14 cellular contexts compared by ENCODE assay signal in genomic region chr10:48253970-48254657, GRCh38. TPM values are rescaled to one million over a fixed set of nuclear protein-coding genes. Genes with fewer than 3 reads are reported as not detected.
DNase-seq lines count a peak whose midpoint lies in the region; ATAC-seq and TF ChIP-seq lines count a peak whose summit lies in the region.
"Had no signal": no experiment of that assay in that cellular context is flagged by ENCODE, and none has a peak within 500 bp of the region (broad histone marks: within the 10 kb centered on the region; RNA-seq: fewer than 3 reads in every experiment).

No MANE protein-coding gene starts in this region.

- H3K27ac Mint-ChIP-seq in activated T-cell treated with anti-CD3 and anti-CD28 coated beads, Interleukin-2, amount 50 U/mL, for 24 hours: no peak overlapping the region
- H3K27ac Mint-ChIP-seq: activated CD4-positive, alpha-beta T cell treated with anti-CD3 and anti-CD28 coated beads for 36 hours; activated naive CD4-positive, alpha-beta T cell treated with anti-CD3 and anti-CD28 coated beads for 36 hours; naive B cell had no signal

- no peaks in the 10 kb centered on the region for H3K27me3 ChIP-seq in mammary epithelial cell (ENCODE audit: insufficient read depth, low read length)
- H3K27me3 ChIP-seq in H7 (ENCODE audit: control insufficient read depth, insufficient read depth, low read length): no peaks in the 10 kb centered on the region

- BruUV-seq in mammary epithelial cell (replicated peaks; lab: Mats Ljungman, UMichigan): no TSS peak

- H3K27ac ChIP-seq in mammary epithelial cell (ENCODE audit: insufficient read depth, low read depth, low read length): peak overlapping the region; percentile 42

- CTCF ChIA-PET in mammary epithelial cell (lab: Charles Lee; ENCODE audit: low non-redundant PET): no interaction called here

- H3K4me1 ChIP-seq in mammary epithelial cell (ENCODE audit: insufficient read depth, low read length): peaks cover 41% of the 10 kb centered on the region

- dilution Hi-C loops in mammary epithelial cell (cut with HindIII; ENCODE audit: low sequenced_read_pairs): no loop called here

- H3K36me3 Mint-ChIP-seq in activated T-cell treated with anti-CD3 and anti-CD28 coated beads, Interleukin-2, amount 50 U/mL, for 24 hours (ENCODE audit: low read depth): no peaks in the 10 kb centered on the region
- H3K36me3 Mint-ChIP-seq: naive B cell had no signal

- H3K27me3 Mint-ChIP-seq in activated T-cell treated with anti-CD3 and anti-CD28 coated beads, Interleukin-2, amount 50 U/mL, for 24 hours: peaks cover 10% of the 10 kb centered on the region
- H3K27me3 Mint-ChIP-seq: activated CD4-positive, alpha-beta T cell treated with anti-CD3 and anti-CD28 coated beads for 36 hours had no signal

- H2AFZ ChIP-seq in mammary epithelial cell (ENCODE audit: low read depth, low read length): no peak overlapping the region

- intact Hi-C loops in mammary epithelial cell (cut with micrococcal nuclease): loop anchor here (2.0 to 5.0 kb wide), 2 partner anchors 35 to 37 kb away; no protein-coding TSS in a partner anchor

- H3K79me2 ChIP-seq in mammary epithelial cell (ENCODE audit: insufficient read depth, low read length): no peaks in the 10 kb centered on the region

- no peak overlapping the region for H3K4me3 Mint-ChIP-seq in activated T-cell treated with anti-CD3 and anti-CD28 coated beads, Interleukin-2, amount 50 U/mL, for 24 hours
- H3K4me3 Mint-ChIP-seq: activated CD4-positive, alpha-beta T cell treated with anti-CD3 and anti-CD28 coated beads for 36 hours; activated naive CD4-positive, alpha-beta T cell treated with anti-CD3 and anti-CD28 coated beads for 36 hours; naive B cell had no signal

- no peaks in the 10 kb centered on the region for H3K4me1 Mint-ChIP-seq in activated T-cell treated with anti-CD3 and anti-CD28 coated beads, Interleukin-2, amount 50 U/mL, for 24 hours (ENCODE audit: low read depth)
- H3K4me1 Mint-ChIP-seq: activated CD4-positive, alpha-beta T cell treated with anti-CD3 and anti-CD28 coated beads for 36 hours; naive B cell had no signal

- 24% methylated on average over 8 of the region's 9 CpGs for WGBS in mammary epithelial cell (ENCODE audit: low coverage, missing lambda C conversion rate)

- no peaks in the 10 kb centered on the region for H4K20me1 ChIP-seq in mammary epithelial cell (ENCODE audit: insufficient read depth, low read length)

- H3K36me3 ChIP-seq in mammary epithelial cell (ENCODE audit: insufficient read depth, low read length) (no peaks in the 10 kb centered on the region), H7 (replicated peaks; ENCODE audit: control insufficient read depth, insufficient read depth, low read length) (no peaks in the 10 kb centered on the region)

- H3K9me3 ChIP-seq in mammary epithelial cell (replicated peaks; ENCODE audit: insufficient read depth, low read length): no peaks in the 10 kb centered on the region

- DNase-seq in ACHN: peak; percentile 94
- peak; percentile 75 for DNase-seq in HPDE6-E6E7 (ENCODE audit: extremely low spot score)
- DNase-seq in mammary epithelial cell: peak; percentile 97
- peak; percentile 77 for DNase-seq in iris pigment epithelial cell (ENCODE audit: low read depth)
- no peak for DNase-seq in H7
- DNase-seq in activated T-cell treated with anti-CD3 and anti-CD28 coated beads, Interleukin-2, amount 50 U/mL, for 24 hours: no peak
- DNase-seq: activated CD4-positive, alpha-beta T cell treated with anti-CD3 and anti-CD28 coated beads for 36 hours; activated naive CD4-positive, alpha-beta T cell treated with anti-CD3 and anti-CD28 coated beads for 36 hours; naive B cell; NCI-H2227 treated with DMSO at 0.1 percent for 48 hours; SHP77 treated with DMSO at 0.1 percent for 48 hours had no signal

- H3K4me2 ChIP-seq in mammary epithelial cell (ENCODE audit: insufficient read depth, low read depth, low read length): peak overlapping the region; percentile 58

- no peak for TF ChIP-seq CTCF in mammary epithelial cell (conservative IDR thresholded peaks at IDR 0.05 in 1 of 2, IDR thresholded peaks at IDR 0.05 in 1 of 2; ENCODE audit: extremely low read depth in 1 of 2, insufficient read depth in 1 of 2, low read depth in 1 of 2, low read length in 2 of 2)

- H3K9ac ChIP-seq in mammary epithelial cell (ENCODE audit: insufficient read depth, low read length): no peak overlapping the region

- ATAC-seq in GM19351 (IDR thresholded peaks at IDR 0.05; ENCODE audit: unreplicated experiment): no peak
- no peak for ATAC-seq in HG03520 (IDR thresholded peaks at IDR 0.05; ENCODE audit: unreplicated experiment)
- ATAC-seq: activated CD4-positive, alpha-beta T cell treated with anti-CD3 and anti-CD28 coated beads for 36 hours had no signal

- in situ Hi-C loops in ACHN (cut with HindIII; ENCODE audit: low pct_ligation_motif_present, low pct_unique_long_range_greater_than_20kb, low sequenced_read_pairs): no loop called here
- in situ Hi-C loops in mammary epithelial cell (cut with MboI; ENCODE audit: low sequenced_read_pairs in 2 of 2): no loop called here

- H3K4me3 ChIP-seq in mammary epithelial cell (replicated peaks in 1 of 3; ENCODE audit: insufficient read depth in 1 of 3, low read depth in 2 of 3, low read length in 3 of 3) (no peak overlapping the region), H7 (ENCODE audit: insufficient read depth, low read depth, low read length) (no peak overlapping the region)

- H3K9me3 Mint-ChIP-seq in activated T-cell treated with anti-CD3 and anti-CD28 coated beads, Interleukin-2, amount 50 U/mL, for 24 hours: no peaks in the 10 kb centered on the region
- H3K9me3 Mint-ChIP-seq: activated naive CD4-positive, alpha-beta T cell treated with anti-CD3 and anti-CD28 coated beads for 36 hours had no signal

RNA-seq across cellular contexts. Expression of gene FRMPD2, which starts 20.4 kb away (rescaled TPM):
- under 1 TPM; 0.33 to 0.59 TPM for total RNA-seq in mammary epithelial cell
- polyA plus RNA-seq in mammary epithelial cell: 0.41 TPM
- polyA minus RNA-seq in mammary epithelial cell: 1.2 TPM
- total RNA-seq in H7 (2014; rRNA removed; shearing (Covaris generic)): not detected in 2 replicates
- total RNA-seq: activated CD4-positive, alpha-beta T cell treated with anti-CD3 and anti-CD28 coated beads for 36 hours; activated naive CD4-positive, alpha-beta T cell treated with anti-CD3 and anti-CD28 coated beads for 36 hours had no signal
- polyA plus RNA-seq: AG04450 had no signal

RNA-seq across cellular contexts. Expression of gene MAPK8, which starts 52.4 kb away (rescaled TPM):
- total RNA-seq in mammary epithelial cell: 10 to 100 TPM; 38.6 to 50.8 TPM
- polyA plus RNA-seq in mammary epithelial cell: 19.2 TPM
- 38.3 TPM for polyA minus RNA-seq in mammary epithelial cell
- total RNA-seq in H7 (2014; rRNA removed; shearing (Covaris generic)): 67.7 and 70.3 TPM in 2 replicates

Comparison
In these comparisons a context has a peak if more than half of its experiments do, and no peak if none do; other contexts are left out.
1. DNase-seq: peak in ACHN (single experiment), HPDE6-E6E7 (single experiment), mammary epithelial cell (single experiment) and iris pigment epithelial cell (single experiment); none in H7 (single experiment) and activated T-cell treated with anti-CD3 and anti-CD28 coated beads, Interleukin-2, amount 50 U/mL, for 24 hours (single experiment).